In the genomic region with DNA sequence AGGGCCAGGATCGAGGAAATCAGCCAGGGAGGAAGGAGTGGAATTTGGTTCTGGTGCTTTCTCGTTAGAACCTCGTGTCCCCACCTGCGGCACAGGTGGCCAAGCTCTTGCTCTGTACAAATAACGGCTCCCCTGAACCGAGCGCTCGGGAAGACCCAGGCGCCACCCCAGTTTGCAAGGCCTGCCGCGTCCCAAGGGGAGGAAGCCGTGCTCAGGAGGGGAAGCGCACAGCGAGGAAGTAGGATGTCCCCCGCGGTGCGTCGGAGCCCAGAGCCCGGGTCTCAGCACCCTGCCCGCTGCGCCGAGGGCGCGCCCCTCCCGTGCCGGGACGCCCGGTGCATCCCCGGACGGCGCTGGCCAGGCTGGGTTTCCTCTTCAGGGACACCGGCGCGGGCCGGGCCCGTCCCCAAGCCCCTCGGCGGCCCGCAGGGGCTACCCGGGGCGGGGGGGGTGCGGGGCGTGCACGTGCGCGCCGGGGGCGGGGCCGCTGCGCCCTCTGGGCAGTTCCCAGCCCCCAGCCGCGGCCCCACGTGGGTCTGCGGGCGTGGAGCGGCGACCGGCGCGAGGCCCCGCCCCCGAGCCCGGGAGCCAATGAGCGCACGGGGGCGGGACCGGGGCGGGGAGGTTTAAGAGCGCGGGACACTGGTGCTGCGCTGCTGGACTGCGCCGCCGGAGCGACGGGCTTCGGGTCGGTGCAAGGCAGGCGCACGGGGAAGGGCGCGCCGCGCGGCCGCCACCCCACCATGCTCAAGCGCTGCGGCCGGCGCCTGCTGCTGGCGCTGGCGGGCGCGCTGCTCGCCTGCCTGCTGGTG, we compare ENCODE assay signal across 1 cellular context.
TF ChIP-seq lines count a peak whose summit lies in the region.

A gene with protein sequence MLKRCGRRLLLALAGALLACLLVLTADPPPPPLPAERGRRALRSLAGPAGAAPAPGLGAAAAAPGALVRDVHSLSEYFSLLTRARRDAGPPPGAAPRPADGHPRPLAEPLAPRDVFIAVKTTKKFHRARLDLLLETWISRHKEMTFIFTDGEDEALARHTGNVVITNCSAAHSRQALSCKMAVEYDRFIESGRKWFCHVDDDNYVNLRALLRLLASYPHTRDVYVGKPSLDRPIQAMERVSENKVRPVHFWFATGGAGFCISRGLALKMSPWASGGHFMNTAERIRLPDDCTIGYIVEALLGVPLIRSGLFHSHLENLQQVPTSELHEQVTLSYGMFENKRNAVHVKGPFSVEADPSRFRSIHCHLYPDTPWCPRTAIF (plus strand): TSS at position 656 of the 812 bp plus-strand sequence. CDS start 88 bp downstream, at position 744.

TF ChIP-seq in WTC11, 78 proteins besides CTCF, POLR2A, EP300 and RAD21 (continued from another document):
- TF ChIP-seq, protein P1, sequence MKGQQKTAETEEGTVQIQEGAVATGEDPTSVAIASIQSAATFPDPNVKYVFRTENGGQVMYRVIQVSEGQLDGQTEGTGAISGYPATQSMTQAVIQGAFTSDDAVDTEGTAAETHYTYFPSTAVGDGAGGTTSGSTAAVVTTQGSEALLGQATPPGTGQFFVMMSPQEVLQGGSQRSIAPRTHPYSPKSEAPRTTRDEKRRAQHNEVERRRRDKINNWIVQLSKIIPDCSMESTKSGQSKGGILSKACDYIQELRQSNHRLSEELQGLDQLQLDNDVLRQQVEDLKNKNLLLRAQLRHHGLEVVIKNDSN (CRISPR knock-in tag; IDR thresholded peaks at IDR 0.05), result 0 out of 2 replicates have a peak, but pooled peaks have one; percentile 56
- TF ChIP-seq, protein P2, sequence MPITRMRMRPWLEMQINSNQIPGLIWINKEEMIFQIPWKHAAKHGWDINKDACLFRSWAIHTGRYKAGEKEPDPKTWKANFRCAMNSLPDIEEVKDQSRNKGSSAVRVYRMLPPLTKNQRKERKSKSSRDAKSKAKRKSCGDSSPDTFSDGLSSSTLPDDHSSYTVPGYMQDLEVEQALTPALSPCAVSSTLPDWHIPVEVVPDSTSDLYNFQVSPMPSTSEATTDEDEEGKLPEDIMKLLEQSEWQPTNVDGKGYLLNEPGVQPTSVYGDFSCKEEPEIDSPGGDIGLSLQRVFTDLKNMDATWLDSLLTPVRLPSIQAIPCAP (CRISPR knock-in tag; IDR thresholded peaks at IDR 0.05), result no peak
- TF ChIP-seq, protein P3, sequence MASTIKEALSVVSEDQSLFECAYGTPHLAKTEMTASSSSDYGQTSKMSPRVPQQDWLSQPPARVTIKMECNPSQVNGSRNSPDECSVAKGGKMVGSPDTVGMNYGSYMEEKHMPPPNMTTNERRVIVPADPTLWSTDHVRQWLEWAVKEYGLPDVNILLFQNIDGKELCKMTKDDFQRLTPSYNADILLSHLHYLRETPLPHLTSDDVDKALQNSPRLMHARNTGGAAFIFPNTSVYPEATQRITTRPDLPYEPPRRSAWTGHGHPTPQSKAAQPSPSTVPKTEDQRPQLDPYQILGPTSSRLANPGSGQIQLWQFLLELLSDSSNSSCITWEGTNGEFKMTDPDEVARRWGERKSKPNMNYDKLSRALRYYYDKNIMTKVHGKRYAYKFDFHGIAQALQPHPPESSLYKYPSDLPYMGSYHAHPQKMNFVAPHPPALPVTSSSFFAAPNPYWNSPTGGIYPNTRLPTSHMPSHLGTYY (CRISPR knock-in tag; IDR thresholded peaks at IDR 0.05), result no peak
- TF ChIP-seq ZNF121 (CRISPR knock-in tag; IDR thresholded peaks at IDR 0.05), result no peak
- TF ChIP-seq FOXP1 (CRISPR knock-in tag; IDR thresholded peaks at IDR 0.05; ENCODE audit: borderline replicate concordance), result no peak; the same call in none of the 2 replicates
- peak; percentile 50; the same call in 1 of the 2 replicates for TF ChIP-seq MYBL2 (CRISPR knock-in tag; IDR thresholded peaks at IDR 0.05)
